ENCODE assay signal across 8 cellular contexts in genomic region chr6:17672064-17672718, GRCh38.
"Had no signal": no experiment of that assay in that cellular context is flagged by ENCODE, and none has a peak within 500 bp of the region (broad histone marks: within the 10 kb centered on the region; RNA-seq: fewer than 3 reads in every experiment).

No MANE protein-coding gene starts in this region.

- H3K4me2 ChIP-seq: GM23338 had no signal

- H2AFZ ChIP-seq: GM23338 had no signal

- H3K9me3 Mint-ChIP-seq: GM23338, H9, IgD-negative memory B cell had no signal

- DNase-seq: H9, HCEC 1CT, KBM-7 had no signal

- ATAC-seq: GM23338 had no signal

- FAIRE-seq: H1, H54, HTR-8/SVneo had no signal

- H3K27me3 Mint-ChIP-seq: IgD-negative memory B cell had no signal

- H3K4me3 ChIP-seq: GM23338 had no signal

- H3K4me3 Mint-ChIP-seq: GM23338, H9, IgD-negative memory B cell had no signal

- H3K27ac Mint-ChIP-seq: GM23338 had no signal
